In genomic region chr14:67447033-67447381, GRCh38 we compare ENCODE assay signal across 15 cellular contexts. TPM values are rescaled to one million over a fixed set of nuclear protein-coding genes. Genes with fewer than 3 reads are reported as not detected.
DNase-seq lines count a peak whose midpoint lies in the region; ATAC-seq and TF ChIP-seq lines count a peak whose summit lies in the region.
"Had no signal": no experiment of that assay in that cellular context is flagged by ENCODE, and none has a peak within 500 bp of the region (broad histone marks: within the 10 kb centered on the region; RNA-seq: fewer than 3 reads in every experiment).

No MANE protein-coding gene starts in this region.

- no peak overlapping the region for H3K4me2 ChIP-seq in Karpas-422 (ENCODE audit: low read depth, low read length, poor library complexity, severe bottlenecking)
- H3K4me2 ChIP-seq: KMS-11 had no signal

- H2AFZ ChIP-seq in Karpas-422 (ENCODE audit: low read length) = peak overlapping the region; percentile 22; the same call in 1 of the 2 replicates

- CTCF ChIA-PET in Caco-2 (lab: Charles Lee) = interaction anchor here (0.8 to 1.4 kb wide), 2 partner anchors 20 to 80 kb away, joined by 3 to 6 read pairs; no protein-coding TSS in a partner anchor

- no peak for TF ChIP-seq CTCF in Caco-2 (IDR thresholded peaks at IDR 0.05; ENCODE audit: insufficient read depth in 1 of 2, low read depth in 1 of 2, low read length in 1 of 2, severe bottlenecking in 1 of 2, unreplicated experiment in 1 of 2)
- no peak for TF ChIP-seq CTCF in glutamatergic neuron (IDR thresholded peaks at IDR 0.05; ENCODE audit: partially characterized antibody, unreplicated experiment)

- no peak for DNase-seq in Caco-2
- DNase-seq in Karpas-422 = no peak
- DNase-seq in epithelial cell of prostate (ENCODE audit: low read depth, low spot score) = no peak
- DNase-seq in left colon = no peak
- no peak for DNase-seq in glutamatergic neuron
- DNase-seq in mesenteric fat pad (ENCODE audit: low spot score) = no peak
- DNase-seq in occipital lobe (lab: John Stamatoyannopoulos, UW) = no peak
- DNase-seq: AML-193; Calu3; CD4-positive, CD25-positive, alpha-beta regulatory T cell; MM.1S; NCI-H187 treated with DMSO at 0.1 percent for 48 hours; NCI-H524 treated with DMSO at 0.1 percent for 48 hours; PC-3 had no signal

- H3K9me2 ChIP-seq in Karpas-422 (replicated peaks; ENCODE audit: insufficient read depth, low read length) = no peaks in the 10 kb centered on the region

- H3K9me3 ChIP-seq in Caco-2 = peaks cover 15% of the 10 kb centered on the region
- H3K9me3 ChIP-seq in Karpas-422 (ENCODE audit: low read length) = no peaks in the 10 kb centered on the region

- no peaks in the 10 kb centered on the region for H3K27me3 Mint-ChIP-seq in Caco-2 (ENCODE audit: insufficient read depth, unreplicated experiment)
- H3K27me3 Mint-ChIP-seq in glutamatergic neuron (ENCODE audit: unreplicated experiment) = peaks cover 5% of the 10 kb centered on the region

- no peak overlapping the region for H3K4me3 ChIP-seq in Caco-2 (ENCODE audit: low read depth, low read length)
- H3K4me3 ChIP-seq in Karpas-422 (ENCODE audit: low read length) = no peak overlapping the region

- BruUV-seq in Caco-2 (replicated peaks; lab: Mats Ljungman, UMichigan) = no TSS peak

- ATAC-seq in left colon = peak; percentile 70
- ATAC-seq: PC-3 had no signal

- H3K27ac Mint-ChIP-seq in Caco-2 (ENCODE audit: unreplicated experiment) (peak overlapping the region; percentile 68), glutamatergic neuron (ENCODE audit: unreplicated experiment) (no peak overlapping the region)
- H3K27ac Mint-ChIP-seq: CD4-positive, CD25-positive, alpha-beta regulatory T cell had no signal

- H3K27ac ChIP-seq in Karpas-422 (ENCODE audit: low read length) (no peak overlapping the region), epithelial cell of prostate (peak overlapping the region; percentile 7)
- H3K27ac ChIP-seq: KMS-11 had no signal

- H3K79me2 ChIP-seq in Karpas-422 (ENCODE audit: low read length) = no peaks in the 10 kb centered on the region

- peaks cover 29% of the 10 kb centered on the region for H3K4me1 Mint-ChIP-seq in Caco-2 (ENCODE audit: low read depth, unreplicated experiment)
- peaks cover 1% of the 10 kb centered on the region for H3K4me1 Mint-ChIP-seq in glutamatergic neuron (ENCODE audit: low read depth, unreplicated experiment)
- H3K4me1 Mint-ChIP-seq: CD4-positive, CD25-positive, alpha-beta regulatory T cell had no signal

- H3K36me3 Mint-ChIP-seq in Caco-2 (ENCODE audit: insufficient read depth, unreplicated experiment) (no peaks in the 10 kb centered on the region), glutamatergic neuron (ENCODE audit: unreplicated experiment) (peaks cover 8% of the 10 kb centered on the region)
- H3K36me3 Mint-ChIP-seq: CD4-positive, CD25-positive, alpha-beta regulatory T cell had no signal

- intact Hi-C loops in Caco-2 (cut with micrococcal nuclease; ENCODE audit: unreplicated experiment) (loop anchor here (2.0 kb wide), 1 partner anchor 20 kb away; no protein-coding TSS in a partner anchor), left colon (cut with DNase I, micrococcal nuclease) (no loop called here)

- H3K36me3 ChIP-seq in Caco-2 (ENCODE audit: control insufficient read depth, insufficient read depth, low read length) = no peaks in the 10 kb centered on the region
- no peaks in the 10 kb centered on the region for H3K36me3 ChIP-seq in Karpas-422 (ENCODE audit: insufficient read depth, low read length)

- POLR2A ChIA-PET in Caco-2 (lab: Charles Lee) = no interaction called here

- H3K9me3 Mint-ChIP-seq in Caco-2 (ENCODE audit: unreplicated experiment) (peaks cover 11% of the 10 kb centered on the region), glutamatergic neuron (ENCODE audit: unreplicated experiment) (peaks cover 10% of the 10 kb centered on the region)

- no peak overlapping the region for H3K4me3 Mint-ChIP-seq in Caco-2 (ENCODE audit: unreplicated experiment)
- no peak overlapping the region for H3K4me3 Mint-ChIP-seq in glutamatergic neuron (ENCODE audit: unreplicated experiment)
- H3K4me3 Mint-ChIP-seq: CD4-positive, CD25-positive, alpha-beta regulatory T cell had no signal

- no peaks in the 10 kb centered on the region for H4K20me1 ChIP-seq in Karpas-422 (ENCODE audit: insufficient read depth, low read depth, low read length)

- H3K9ac ChIP-seq in Karpas-422 (ENCODE audit: low read length) = no peak overlapping the region
- H3K9ac ChIP-seq: KMS-11 had no signal

- H3K4me1 ChIP-seq in Caco-2 = peaks cover 51% of the 10 kb centered on the region
- peaks cover 5% of the 10 kb centered on the region; the same call in 1 of the 2 replicates for H3K4me1 ChIP-seq in Karpas-422 (ENCODE audit: low read length)

- H3K27me3 ChIP-seq in Caco-2 (replicated peaks; ENCODE audit: control insufficient read depth, insufficient read depth, low read length) (no peaks in the 10 kb centered on the region), Karpas-422 (ENCODE audit: low read length) (no peaks in the 10 kb centered on the region)

RNA-seq across cellular contexts. Expression of gene PLEK2, which starts 35.0 kb away (rescaled TPM):
- total RNA-seq in Caco-2 (2022) (35.2 and 36.5 TPM in 2 replicates), left colon (10 to 100 TPM; 41.7 to 52.2 TPM), glutamatergic neuron (ENCODE audit: unreplicated experiment) (not detected), mesenteric fat pad (0.64 TPM), occipital lobe (0.47 TPM)
- total RNA-seq in Karpas-422 (2014; rRNA removed; shearing (Covaris generic); ENCODE audit: low replicate concordance) = not detected in 2 replicates
- total RNA-seq: CD4-positive, CD25-positive, alpha-beta regulatory T cell had no signal

RNA-seq across cellular contexts. Expression of gene TMEM229B, which starts 41.5 kb away (rescaled TPM):
- total RNA-seq in Caco-2 (2022) (0.19 TPM in 1 of 2 replicates, not detected in the other), left colon (10 to 100 TPM in 1 of 2 donors, 1 to 10 TPM in 1; 5.0 to 10.3 TPM), glutamatergic neuron (ENCODE audit: unreplicated experiment) (7.5 TPM), mesenteric fat pad (1.7 TPM), occipital lobe (23.9 TPM)
- total RNA-seq in Karpas-422 (2014; rRNA removed; shearing (Covaris generic); ENCODE audit: low replicate concordance) = 60.2 and 84.7 TPM in 2 replicates
- total RNA-seq: PC-3 had no signal

Comparison
In these comparisons a context has a peak if more than half of its experiments do, and no peak if none do; other contexts are left out.
1. RNA of gene PLEK2, which starts 35.0 kb away (total RNA-seq): 41.7 to 52.2 TPM in left colon and 35.2 to 36.5 TPM in Caco-2; 0.64 TPM in mesenteric fat pad (single experiment), 0.47 TPM in occipital lobe (single experiment), not detected in Karpas-422 and not detected in glutamatergic neuron (single experiment); every median in the first group is over 10 times any median in the second.